2 cellular contexts compared by ENCODE assay signal in the genomic region with DNA sequence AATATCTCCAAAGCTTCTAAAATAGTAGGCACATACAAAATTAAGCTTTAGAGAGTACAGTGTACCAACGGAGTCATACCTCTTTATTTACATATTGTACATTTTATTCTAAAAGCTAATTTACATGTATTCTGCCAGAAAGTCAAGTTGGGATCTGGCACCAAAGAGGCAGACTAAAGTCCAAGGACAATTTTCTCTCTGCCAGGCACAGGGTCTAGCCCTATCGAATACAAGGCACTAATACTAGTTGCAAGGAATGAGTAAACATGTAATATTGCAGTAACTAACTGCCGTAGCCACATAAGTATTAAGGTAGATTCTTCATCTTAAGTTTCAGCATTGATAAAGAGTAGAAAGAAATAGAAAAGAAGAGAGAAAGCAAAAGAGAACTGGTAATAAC.
TF ChIP-seq lines count a peak whose summit lies in the region.

No MANE protein-coding gene starts in this region.

TF ChIP-seq in liver, 16 proteins besides CTCF, POLR2A, EP300 and RAD21 (continued from another document):
- TF ChIP-seq HNF4A (conservative IDR thresholded peaks at IDR 0.05) (peak; percentile 49 to 56), SP1 (IDR thresholded peaks at IDR 0.05) (no peak), HNF4G (IDR thresholded peaks at IDR 0.05) (no peak), GABPA (IDR thresholded peaks at IDR 0.05 in 1 of 2, conservative IDR thresholded peaks at IDR 0.05 in 1 of 2) (no peak), FOXA2 (IDR thresholded peaks at IDR 0.05) (peak; percentile 13), YY1 (IDR thresholded peaks at IDR 0.05) (no peak)
- TF ChIP-seq, protein P1, sequence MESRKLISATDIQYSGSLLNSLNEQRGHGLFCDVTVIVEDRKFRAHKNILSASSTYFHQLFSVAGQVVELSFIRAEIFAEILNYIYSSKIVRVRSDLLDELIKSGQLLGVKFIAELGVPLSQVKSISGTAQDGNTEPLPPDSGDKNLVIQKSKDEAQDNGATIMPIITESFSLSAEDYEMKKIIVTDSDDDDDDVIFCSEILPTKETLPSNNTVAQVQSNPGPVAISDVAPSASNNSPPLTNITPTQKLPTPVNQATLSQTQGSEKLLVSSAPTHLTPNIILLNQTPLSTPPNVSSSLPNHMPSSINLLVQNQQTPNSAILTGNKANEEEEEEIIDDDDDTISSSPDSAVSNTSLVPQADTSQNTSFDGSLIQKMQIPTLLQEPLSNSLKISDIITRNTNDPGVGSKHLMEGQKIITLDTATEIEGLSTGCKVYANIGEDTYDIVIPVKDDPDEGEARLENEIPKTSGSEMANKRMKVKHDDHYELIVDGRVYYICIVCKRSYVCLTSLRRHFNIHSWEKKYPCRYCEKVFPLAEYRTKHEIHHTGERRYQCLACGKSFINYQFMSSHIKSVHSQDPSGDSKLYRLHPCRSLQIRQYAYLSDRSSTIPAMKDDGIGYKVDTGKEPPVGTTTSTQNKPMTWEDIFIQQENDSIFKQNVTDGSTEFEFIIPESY (IDR thresholded peaks at IDR 0.05), result no peak

TF ChIP-seq in HepG2, 621 proteins besides CTCF, POLR2A, EP300 and RAD21 (continued from another document):
- no peak for TF ChIP-seq ZNF883 (CRISPR knock-in tag; IDR thresholded peaks at IDR 0.05; ENCODE audit: not compliant biosample characterization)
- TF ChIP-seq, protein P2, sequence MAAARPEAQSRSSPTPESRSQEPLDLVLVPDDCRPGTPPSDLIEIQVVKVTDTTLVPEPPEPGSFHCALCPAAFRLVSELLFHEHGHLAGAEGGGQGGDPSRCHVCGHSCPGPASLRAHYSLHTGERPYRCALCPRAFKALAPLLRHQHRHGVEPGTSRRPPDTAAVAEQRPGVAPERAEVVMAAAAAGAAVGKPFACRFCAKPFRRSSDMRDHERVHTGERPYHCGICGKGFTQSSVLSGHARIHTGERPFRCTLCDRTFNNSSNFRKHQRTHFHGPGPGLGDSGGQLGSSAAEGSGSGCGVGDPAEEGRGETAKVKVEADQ (CRISPR knock-in tag; IDR thresholded peaks at IDR 0.05; ENCODE audit: borderline replicate concordance), result no peak
- TF ChIP-seq STAT5B (CRISPR knock-in tag; IDR thresholded peaks at IDR 0.05), result no peak
- TF ChIP-seq BORCS8-MEF2B (CRISPR knock-in tag; IDR thresholded peaks at IDR 0.05), result no peak
- TF ChIP-seq FOXA3 (CRISPR knock-in tag; IDR thresholded peaks at IDR 0.05), result no peak
- no peak for TF ChIP-seq ZFP82 (CRISPR knock-in tag; IDR thresholded peaks at IDR 0.05; ENCODE audit: borderline replicate concordance)
- TF ChIP-seq, protein P3, sequence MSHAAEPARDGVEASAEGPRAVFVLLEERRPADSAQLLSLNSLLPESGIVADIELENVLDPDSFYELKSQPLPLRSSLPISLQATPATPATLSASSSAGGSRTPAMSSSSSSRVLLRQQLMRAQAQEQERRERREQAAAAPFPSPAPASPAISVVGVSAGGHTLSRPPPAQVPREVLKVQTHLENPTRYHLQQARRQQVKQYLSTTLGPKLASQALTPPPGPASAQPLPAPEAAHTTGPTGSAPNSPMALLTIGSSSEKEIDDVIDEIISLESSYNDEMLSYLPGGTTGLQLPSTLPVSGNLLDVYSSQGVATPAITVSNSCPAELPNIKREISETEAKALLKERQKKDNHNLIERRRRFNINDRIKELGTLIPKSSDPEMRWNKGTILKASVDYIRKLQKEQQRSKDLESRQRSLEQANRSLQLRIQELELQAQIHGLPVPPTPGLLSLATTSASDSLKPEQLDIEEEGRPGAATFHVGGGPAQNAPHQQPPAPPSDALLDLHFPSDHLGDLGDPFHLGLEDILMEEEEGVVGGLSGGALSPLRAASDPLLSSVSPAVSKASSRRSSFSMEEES (CRISPR knock-in tag; IDR thresholded peaks at IDR 0.05), result no peak
- no peak for TF ChIP-seq ZNF367 (CRISPR knock-in tag; IDR thresholded peaks at IDR 0.05; ENCODE audit: borderline replicate concordance)
